Comparison of ENCODE assay signal across 9 cellular contexts in the genomic region with DNA sequence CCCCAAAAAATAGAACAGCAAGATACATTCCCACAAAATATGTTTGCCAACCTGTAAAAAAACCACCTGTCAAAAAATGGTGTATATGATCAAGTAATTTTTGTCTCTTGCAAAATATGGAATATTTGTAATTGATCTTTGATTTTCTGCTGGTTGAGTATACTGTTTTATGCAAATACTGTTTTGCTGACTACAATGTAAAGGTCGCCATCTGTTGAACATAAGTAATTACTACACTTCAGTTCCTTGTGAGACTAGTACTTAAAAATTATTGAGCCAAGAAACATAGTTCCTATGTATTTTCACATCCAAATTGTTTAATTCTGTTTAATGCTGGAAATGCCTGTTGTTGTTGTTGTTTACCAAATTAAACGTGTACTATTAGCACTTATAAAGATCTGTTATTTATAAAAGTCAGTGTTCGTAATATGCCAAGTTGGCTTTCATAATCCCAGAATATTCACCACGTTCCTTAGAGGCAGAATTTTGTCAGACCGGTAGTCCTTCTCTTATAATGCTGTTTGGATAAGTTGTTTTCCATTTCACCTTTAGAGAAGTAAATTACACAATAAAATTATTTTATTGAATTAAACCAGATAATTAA.
DNase-seq lines count a peak whose midpoint lies in the region; ATAC-seq and TF ChIP-seq lines count a peak whose summit lies in the region.
"Had no signal": no experiment of that assay in that cellular context is flagged by ENCODE, and none has a peak within 500 bp of the region (broad histone marks: within the 10 kb centered on the region; RNA-seq: fewer than 3 reads in every experiment).

No MANE protein-coding gene starts in this region.

- H4K5ac ChIP-seq in IMR-90 (ENCODE audit: low read depth, low read length) = no peak overlapping the region

- H3K23ac ChIP-seq in IMR-90 (ENCODE audit: low read depth, low read length) = no peak overlapping the region

- no peak overlapping the region for H2AK9ac ChIP-seq in IMR-90 (replicated peaks; ENCODE audit: low read depth, low read length, poor library complexity)

- no peak overlapping the region for H3K9ac ChIP-seq in IMR-90 (ENCODE audit: low read depth, low read length)

- TF ChIP-seq CTCF in IMR-90 (conservative IDR thresholded peaks at IDR 0.05; ENCODE audit: low read depth, low read length) (peak; percentile 74), fibroblast of pulmonary artery (IDR thresholded peaks at IDR 0.05; ENCODE audit: low read length, missing control alignments) (peak; percentile 58), retinal pigment epithelial cell (conservative IDR thresholded peaks at IDR 0.05; ENCODE audit: low read depth, low read length) (peak; percentile 42)

- no peaks in the 10 kb centered on the region for H4K20me1 ChIP-seq in IMR-90 (ENCODE audit: insufficient read depth, low read length)

- H2AFZ ChIP-seq in IMR-90 (replicated peaks; ENCODE audit: low read length, poor library complexity) = no peak overlapping the region

- peak; percentile 87 for TF ChIP-seq RAD21 in IMR-90 (IDR thresholded peaks at IDR 0.05; ENCODE audit: low read length)

- H3K9me3 ChIP-seq in IMR-90 (ENCODE audit: control insufficient read depth, insufficient read depth, low read length) = 0 out of 2 replicates have a peak, but pooled peaks cover 2% of the 10 kb centered on the region

- H3K27me3 ChIP-seq in IMR-90 (ENCODE audit: control insufficient read depth, insufficient read depth, low read length) = no peaks in the 10 kb centered on the region

- H3K4me2 ChIP-seq in IMR-90 (ENCODE audit: low read depth, low read length) = no peak overlapping the region

- H3K79me1 ChIP-seq in IMR-90 (ENCODE audit: low read depth in 1 of 2, low read length in 2 of 2) = peaks cover 11 to 27% of the 10 kb centered on the region in 2 experiments; a peak in 3 of 4 replicates

- H3K36me3 Mint-ChIP-seq in activated CD8-positive, alpha-beta memory T cell treated with anti-CD3 and anti-CD28 coated beads, Interleukin-2, amount 10 ng/mL, durations not matched to agents 7 days and 5 days = no peaks in the 10 kb centered on the region

- no CpG with 5 or more reads among the region's 5 CpGs for WGBS in IMR-90 (ENCODE audit: extremely low coverage in 2 of 2, insufficient read length in 1 of 2), 2 experiments

- dilution Hi-C loops in IMR-90 (cut with HindIII; ENCODE audit: low sequenced_read_pairs, unreplicated experiment) = no loop called here

- H3K4me3 Mint-ChIP-seq in activated CD8-positive, alpha-beta memory T cell treated with anti-CD3 and anti-CD28 coated beads, Interleukin-2, amount 10 ng/mL, durations not matched to agents 7 days and 5 days = no peak overlapping the region
- H3K4me3 Mint-ChIP-seq: activated naive CD8-positive, alpha-beta T cell had no signal

- no peak overlapping the region for H2BK120ac ChIP-seq in IMR-90 (ENCODE audit: low read depth, low read length)

- H3K27me3 Mint-ChIP-seq in activated CD8-positive, alpha-beta memory T cell treated with anti-CD3 and anti-CD28 coated beads, Interleukin-2, amount 10 ng/mL, durations not matched to agents 7 days and 5 days = no peaks in the 10 kb centered on the region
- H3K27me3 Mint-ChIP-seq: activated naive CD8-positive, alpha-beta T cell had no signal

- H4K8ac ChIP-seq in IMR-90 (ENCODE audit: low read depth in 2 of 2, low read length in 2 of 2) = no peak overlapping the region

- no peak overlapping the region for H3K18ac ChIP-seq in IMR-90 (ENCODE audit: low read depth, low read length)

- H3K4ac ChIP-seq in IMR-90 (ENCODE audit: low read depth, low read length) = no peak overlapping the region

- H3K14ac ChIP-seq in IMR-90 (replicated peaks; ENCODE audit: low read depth, low read length) = no peak overlapping the region

- H2BK5ac ChIP-seq in IMR-90 (ENCODE audit: low read depth, low read length, poor library complexity, severe bottlenecking) = no peak overlapping the region

- H3K4me3 ChIP-seq in IMR-90 (ENCODE audit: insufficient read depth, low read depth, low read length) = no peak overlapping the region
- no peak overlapping the region for H3K4me3 ChIP-seq in fibroblast of pulmonary artery (replicated peaks; ENCODE audit: low read depth, low read length)
- H3K4me3 ChIP-seq in retinal pigment epithelial cell (ENCODE audit: low read length) = no peak overlapping the region

- DNase-seq in NCI-H1092 treated with DMSO at 0.1 percent for 48 hours (lab: John Stamatoyannopoulos, UW) = peak; percentile 50
- DNase-seq in NCI-H1092 (lab: John Stamatoyannopoulos, UW) = no peak
- peak; percentile 74 for DNase-seq in IMR-90
- peak; percentile 54 for DNase-seq in SK-MEL-5 (ENCODE audit: low read depth, low spot score)
- DNase-seq in fibroblast of pulmonary artery (ENCODE audit: low read depth) = peak; percentile 82
- no peak for DNase-seq in retinal pigment epithelial cell (ENCODE audit: low read depth)
- DNase-seq in activated CD8-positive, alpha-beta memory T cell treated with anti-CD3 and anti-CD28 coated beads, Interleukin-2, amount 10 ng/mL, durations not matched to agents 7 days and 5 days = no peak

- no peak overlapping the region for H3K56ac ChIP-seq in IMR-90 (ENCODE audit: extremely low read depth, insufficient read depth, low read length)

- intact Hi-C loops in IMR-90 (cut with micrococcal nuclease) = loop anchor here (1.0 to 10.0 kb wide), 4 partner anchors 145 to 801 kb away; a partner anchor contains a TSS

- no peaks in the 10 kb centered on the region for H3K4me1 ChIP-seq in IMR-90 (ENCODE audit: control insufficient read depth, insufficient read depth, low read length)

- in situ Hi-C loops in IMR-90 (cut with MboI; ENCODE audit: low sequenced_read_pairs) (loop anchor here (10.0 to 25.0 kb wide), 2 partner anchors 291 to 784 kb away; no protein-coding TSS in a partner anchor), SK-MEL-5 (cut with HindIII; ENCODE audit: low pct_unique_long_range_greater_than_20kb, low sequenced_read_pairs) (no loop called here)

- no peak overlapping the region for H2BK20ac ChIP-seq in IMR-90 (ENCODE audit: low read depth, low read length)

- POLR2A ChIA-PET in IMR-90 (lab: Charles Lee; ENCODE audit: unreplicated experiment) = no interaction called here

- TF ChIP-seq POLR2A in IMR-90 (IDR thresholded peaks at IDR 0.05; ENCODE audit: low read depth, low read length) = no peak

- peaks cover 6% of the 10 kb centered on the region for H3K36me3 ChIP-seq in IMR-90 (ENCODE audit: control insufficient read depth, insufficient read depth, low read length)

- no peak overlapping the region for H3K27ac ChIP-seq in IMR-90 (ENCODE audit: insufficient read depth, low read length)

- peaks cover 3% of the 10 kb centered on the region; the same call in 1 of the 2 replicates for H3K9me1 ChIP-seq in IMR-90 (ENCODE audit: insufficient read depth, low read length)

- no peak overlapping the region for H3K27ac Mint-ChIP-seq in activated CD8-positive, alpha-beta memory T cell treated with anti-CD3 and anti-CD28 coated beads, Interleukin-2, amount 10 ng/mL, durations not matched to agents 7 days and 5 days
- H3K27ac Mint-ChIP-seq: activated naive CD8-positive, alpha-beta T cell had no signal

- BruUV-seq in IMR-90 (replicated peaks; lab: Mats Ljungman, UMichigan) = no TSS peak

- peak; percentile 56 for ATAC-seq in GM21423 (IDR thresholded peaks at IDR 0.05; ENCODE audit: unreplicated experiment)
- ATAC-seq in IMR-90 (ENCODE audit: low read depth) = peak; percentile 79; the same call in 1 of the 2 replicates
- no peak for ATAC-seq in activated CD8-positive, alpha-beta memory T cell treated with anti-CD3 and anti-CD28 coated beads, Interleukin-2, amount 10 ng/mL, durations not matched to agents 7 days and 5 days

- H3K4me1 Mint-ChIP-seq in activated CD8-positive, alpha-beta memory T cell treated with anti-CD3 and anti-CD28 coated beads, Interleukin-2, amount 10 ng/mL, durations not matched to agents 7 days and 5 days = no peaks in the 10 kb centered on the region

- CTCF ChIA-PET in IMR-90 (lab: Yijun Ruan, JAX) = interaction anchor here (1.0 kb wide), 1 partner anchor 189 kb away, joined by 5 read pairs; no protein-coding TSS in a partner anchor
- CTCF ChIA-PET in activated CD8-positive, alpha-beta memory T cell treated with anti-CD3 and anti-CD28 coated beads, Interleukin-2, amount 10 ng/mL, durations not matched to agents 7 days and 5 days (lab: Charles Lee) = interaction anchor here (1.2 kb wide), 1 partner anchor 191 kb away, joined by 4 read pairs; no protein-coding TSS in a partner anchor

- H3K9me3 Mint-ChIP-seq in activated CD8-positive, alpha-beta memory T cell treated with anti-CD3 and anti-CD28 coated beads, Interleukin-2, amount 10 ng/mL, durations not matched to agents 7 days and 5 days (ENCODE audit: low read depth) = no peaks in the 10 kb centered on the region

- H2AK5ac ChIP-seq in IMR-90 (ENCODE audit: low read depth, low read length) = no peak overlapping the region

- H4K91ac ChIP-seq in IMR-90 (ENCODE audit: insufficient read depth, low read depth, low read length) = no peak overlapping the region

- H2BK15ac ChIP-seq in IMR-90 (ENCODE audit: low read depth, low read length) = no peak overlapping the region

TF ChIP-seq in IMR-90, 13 proteins besides CTCF, POLR2A, EP300 and RAD21 (continues in another document):
- TF ChIP-seq NFE2L2 (IDR thresholded peaks at IDR 0.05; ENCODE audit: low read depth, low read length) = no peak
- no peak for TF ChIP-seq MAZ (IDR thresholded peaks at IDR 0.05; ENCODE audit: borderline replicate concordance, low read depth, low read length)
- no peak for TF ChIP-seq RFX5 (IDR thresholded peaks at IDR 0.05; ENCODE audit: low read depth, low read length)
- no peak for TF ChIP-seq CHD1 (IDR thresholded peaks at IDR 0.05; ENCODE audit: low read depth, low read length)
- TF ChIP-seq, protein P1, sequence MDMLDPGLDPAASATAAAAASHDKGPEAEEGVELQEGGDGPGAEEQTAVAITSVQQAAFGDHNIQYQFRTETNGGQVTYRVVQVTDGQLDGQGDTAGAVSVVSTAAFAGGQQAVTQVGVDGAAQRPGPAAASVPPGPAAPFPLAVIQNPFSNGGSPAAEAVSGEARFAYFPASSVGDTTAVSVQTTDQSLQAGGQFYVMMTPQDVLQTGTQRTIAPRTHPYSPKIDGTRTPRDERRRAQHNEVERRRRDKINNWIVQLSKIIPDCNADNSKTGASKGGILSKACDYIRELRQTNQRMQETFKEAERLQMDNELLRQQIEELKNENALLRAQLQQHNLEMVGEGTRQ (IDR thresholded peaks at IDR 0.05; ENCODE audit: low read depth, low read length) = no peak
- TF ChIP-seq SMC3 (IDR thresholded peaks at IDR 0.05; ENCODE audit: low read depth, low read length) = peak; percentile 84
- TF ChIP-seq CEBPB (IDR thresholded peaks at IDR 0.05; ENCODE audit: low read depth, low read length) = no peak
- peak; percentile 59; the same call in 1 of the 2 replicates for TF ChIP-seq MAFK (IDR thresholded peaks at IDR 0.05; ENCODE audit: low read depth, low read length)

Comparison
In these comparisons a context has a peak if more than half of its experiments do, and no peak if none do; other contexts are left out.
1. DNase-seq: peak in NCI-H1092 treated with DMSO at 0.1 percent for 48 hours (single experiment), IMR-90 (single experiment), SK-MEL-5 (single experiment) and fibroblast of pulmonary artery (single experiment); none in NCI-H1092 (single experiment), retinal pigment epithelial cell (single experiment) and activated CD8-positive, alpha-beta memory T cell treated with anti-CD3 and anti-CD28 coated beads, Interleukin-2, amount 10 ng/mL, durations not matched to agents 7 days and 5 days (single experiment).
2. Peak in every context shown above with its lines, with median percentiles within 50 percentile points of each other: CTCF ChIP-seq.